In the genomic region with DNA sequence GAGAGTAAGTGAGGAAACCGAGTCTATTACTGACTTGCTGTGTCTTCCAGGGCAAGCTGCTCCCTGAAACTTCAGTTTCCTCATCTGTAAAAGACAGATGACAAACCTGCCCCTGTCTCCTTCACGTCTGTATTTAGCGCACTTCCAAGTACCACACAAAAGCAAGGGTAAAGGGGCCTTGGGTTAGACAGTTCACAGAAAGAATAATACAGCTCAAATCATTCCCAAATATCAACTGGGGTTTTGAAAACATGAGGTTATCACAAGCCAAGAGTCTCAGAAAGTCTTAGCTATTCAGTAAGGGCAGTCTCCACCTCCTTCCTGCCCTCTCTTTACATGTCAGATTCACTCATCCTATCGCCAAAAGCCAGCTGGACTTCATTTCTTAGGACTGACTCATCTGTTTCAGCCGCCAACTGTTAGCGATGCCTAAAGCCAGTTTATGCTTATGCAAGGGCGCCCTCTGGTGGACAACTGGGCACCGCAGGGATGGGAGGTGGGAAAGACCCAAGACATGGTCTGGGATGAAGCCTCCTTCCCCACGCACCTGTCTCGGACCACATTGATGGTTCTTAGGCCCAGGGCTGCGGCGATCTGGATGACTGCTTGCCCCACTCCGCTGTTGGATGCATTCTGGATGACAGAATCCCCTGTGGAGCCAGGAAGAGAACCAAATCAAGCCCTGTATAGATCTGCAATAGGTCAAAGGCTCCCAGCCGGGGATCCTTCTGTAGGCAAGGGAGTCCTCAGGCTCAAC, we compare ENCODE assay signal across 8 cellular contexts. TPM values are rescaled to one million over a fixed set of nuclear protein-coding genes. Genes with fewer than 3 reads are reported as not detected.
DNase-seq lines count a peak whose midpoint lies in the region; ATAC-seq and TF ChIP-seq lines count a peak whose summit lies in the region.

No MANE protein-coding gene starts in this region.

- peak; percentile 76 to 81 (median 77) for DNase-seq in CD4-positive, CD25-positive, alpha-beta regulatory T cell
- DNase-seq in NAMALWA (ENCODE audit: low spot score), result peak; percentile 89
- peak; percentile 92 to 96 for DNase-seq in SJSA1 (ENCODE audit: low read depth in 1 of 2, low spot score in 2 of 2)
- DNase-seq in activated gamma-delta T cell treated with anti-CD3 and anti-CD28 coated beads, Interleukin-2, amount 50 U/mL, for 16 hours (ENCODE audit: low read depth), result peak; percentile 88
- DNase-seq in occipital lobe (lab: John Stamatoyannopoulos, UW), result peak; percentile 91
- DNase-seq in substantia nigra (lab: John Stamatoyannopoulos, UW), result peak; percentile 30 to 98 (median 82)

- H3K27me3 ChIP-seq in CD4-positive, CD25-positive, alpha-beta regulatory T cell (ENCODE audit: control insufficient read depth, insufficient read depth, low read length), result no peaks in the 10 kb centered on the region
- no peaks in the 10 kb centered on the region for H3K27me3 ChIP-seq in SJSA1 (replicated peaks)
- H3K27me3 ChIP-seq in gastroesophageal sphincter, result no peaks in the 10 kb centered on the region

- no peak overlapping the region for H3K27ac ChIP-seq in CD4-positive, CD25-positive, alpha-beta regulatory T cell (ENCODE audit: insufficient read depth, low read length, poor library complexity, severe bottlenecking)
- peak overlapping the region; percentile 70 for H3K27ac ChIP-seq in SJSA1
- H3K27ac ChIP-seq in gastroesophageal sphincter, result peak overlapping the region; percentile 75 to 89 (median 78)
- peak overlapping the region; percentile 17 for H3K27ac ChIP-seq in substantia nigra (ENCODE audit: low read depth, low read length, poor library complexity, severe bottlenecking)

- H3K9me3 ChIP-seq in CD4-positive, CD25-positive, alpha-beta regulatory T cell (ENCODE audit: control insufficient read depth in 2 of 2, low read length in 2 of 2), result no peaks in the 10 kb centered on the region
- H3K9me3 ChIP-seq in SJSA1 (replicated peaks) (no peaks in the 10 kb centered on the region), gastroesophageal sphincter (no peaks in the 10 kb centered on the region)

- H3K4me3 ChIP-seq in CD4-positive, CD25-positive, alpha-beta regulatory T cell (ENCODE audit: low read depth, low read length), result no peak overlapping the region
- H3K4me3 ChIP-seq in SJSA1 (no peak overlapping the region), gastroesophageal sphincter (no peak overlapping the region)

- no peak overlapping the region for H3K4me3 Mint-ChIP-seq in CD4-positive, CD25-positive, alpha-beta regulatory T cell

- H3K4me1 Mint-ChIP-seq in CD4-positive, CD25-positive, alpha-beta regulatory T cell, result peaks cover 0 to 5% (median 2%) of the 10 kb centered on the region in 4 donors

- no peaks in the 10 kb centered on the region for H3K27me3 Mint-ChIP-seq in CD4-positive, CD25-positive, alpha-beta regulatory T cell

- 17 to 58% methylated on average over 3 to 10 of the region's 14 CpGs for WGBS in gastroesophageal sphincter (ENCODE audit: low coverage in 1 of 2), 2 donors

- TF ChIP-seq EP300 in gastroesophageal sphincter (IDR thresholded peaks at IDR 0.05), result no peak

- H3K36me3 ChIP-seq in CD4-positive, CD25-positive, alpha-beta regulatory T cell (ENCODE audit: control insufficient read depth, insufficient read depth, low read length), result peaks cover 13% of the 10 kb centered on the region
- peaks cover 49% of the 10 kb centered on the region for H3K36me3 ChIP-seq in SJSA1
- peaks cover 0 to 81% of the 10 kb centered on the region in 2 donors for H3K36me3 ChIP-seq in gastroesophageal sphincter

- no peaks in the 10 kb centered on the region for H3K4me1 ChIP-seq in CD4-positive, CD25-positive, alpha-beta regulatory T cell (ENCODE audit: control insufficient read depth, insufficient read depth, low read length, poor library complexity, severe bottlenecking)
- H3K4me1 ChIP-seq in SJSA1 (replicated peaks) (peaks cover 8% of the 10 kb centered on the region), gastroesophageal sphincter (peaks cover 3 to 12% (median 10%) of the 10 kb centered on the region in 3 donors)

- peaks cover 16% of the 10 kb centered on the region for H3K36me3 Mint-ChIP-seq in CD4-positive, CD25-positive, alpha-beta regulatory T cell

- peak; percentile 83 to 89 for ATAC-seq in CD4-positive, CD25-positive, alpha-beta regulatory T cell (ENCODE audit: low read depth in 2 of 2)
- ATAC-seq in GM21825 (IDR thresholded peaks at IDR 0.05; ENCODE audit: unreplicated experiment) (peak; percentile 75), gastroesophageal sphincter (peak; percentile 98)

- H3K27ac Mint-ChIP-seq in CD4-positive, CD25-positive, alpha-beta regulatory T cell, result no peak overlapping the region

- no peak for TF ChIP-seq POLR2A in gastroesophageal sphincter (IDR thresholded peaks at IDR 0.05)

- TF ChIP-seq CTCF in gastroesophageal sphincter (IDR thresholded peaks at IDR 0.05), result peak in 3 of 4 experiments; percentile 95 to 98 (median 97)

- H3K9me3 Mint-ChIP-seq in CD4-positive, CD25-positive, alpha-beta regulatory T cell, result no peaks in the 10 kb centered on the region

RNA-seq across cellular contexts. Expression of a gene that starts 21.1 kb away (rescaled TPM):
- 108 TPM for total RNA-seq in CD4-positive, CD25-positive, alpha-beta regulatory T cell
- polyA plus RNA-seq in CD4-positive, CD25-positive, alpha-beta regulatory T cell, result 10 to 100 TPM; 87.2 to 95.0 (median 92.6) TPM
- total RNA-seq in SJSA1 (2014; rRNA removed; shearing (Covaris generic)), result 81.5 and 143 TPM in 2 replicates
- total RNA-seq in gastroesophageal sphincter (100 to 1,000 TPM in 1 of 4 donors, 10 to 100 TPM in 3; 82.7 to 112 (median 96.8) TPM), occipital lobe (38.4 TPM)

RNA-seq across cellular contexts. Expression of a gene that starts 28.0 kb away (rescaled TPM):
- total RNA-seq in CD4-positive, CD25-positive, alpha-beta regulatory T cell, result 11.6 TPM
- 10 to 100 TPM; 10.1 to 16.3 (median 13.2) TPM for polyA plus RNA-seq in CD4-positive, CD25-positive, alpha-beta regulatory T cell
- total RNA-seq in SJSA1 (2014; rRNA removed; shearing (Covaris generic)), result 22.5 and 27.2 TPM in 2 replicates
- 10 to 100 TPM in 3 of 4 donors, 1 to 10 TPM in 1; 8.2 to 17.1 (median 12.9) TPM for total RNA-seq in gastroesophageal sphincter
- total RNA-seq in occipital lobe, result 15.8 TPM

RNA-seq across cellular contexts. Expression of a gene that starts 33.6 kb away (rescaled TPM):
- not detected for total RNA-seq in CD4-positive, CD25-positive, alpha-beta regulatory T cell
- polyA plus RNA-seq in CD4-positive, CD25-positive, alpha-beta regulatory T cell, result not detected
- total RNA-seq in SJSA1 (2014; rRNA removed; shearing (Covaris generic)), result 12.1 and 16.8 TPM in 2 replicates
- 10 to 100 TPM; 11.1 to 30.5 (median 23.7) TPM for total RNA-seq in gastroesophageal sphincter
- total RNA-seq in occipital lobe, result 23.6 TPM

Comparison
In these comparisons a context has a peak if more than half of its experiments do, and no peak if none do; other contexts are left out.
1. RNA of a gene that starts 33.6 kb away (total RNA-seq): 11.1 to 30.5 TPM in gastroesophageal sphincter, 23.6 TPM in occipital lobe (single experiment) and 12.1 to 16.8 TPM in SJSA1; not detected in CD4-positive, CD25-positive, alpha-beta regulatory T cell (single experiment); every median in the first group is over 10 times any median in the second.
2. Peak in every context shown above with its lines, with median percentiles within 50 percentile points of each other: ATAC-seq and DNase-seq.